In the genomic region with DNA sequence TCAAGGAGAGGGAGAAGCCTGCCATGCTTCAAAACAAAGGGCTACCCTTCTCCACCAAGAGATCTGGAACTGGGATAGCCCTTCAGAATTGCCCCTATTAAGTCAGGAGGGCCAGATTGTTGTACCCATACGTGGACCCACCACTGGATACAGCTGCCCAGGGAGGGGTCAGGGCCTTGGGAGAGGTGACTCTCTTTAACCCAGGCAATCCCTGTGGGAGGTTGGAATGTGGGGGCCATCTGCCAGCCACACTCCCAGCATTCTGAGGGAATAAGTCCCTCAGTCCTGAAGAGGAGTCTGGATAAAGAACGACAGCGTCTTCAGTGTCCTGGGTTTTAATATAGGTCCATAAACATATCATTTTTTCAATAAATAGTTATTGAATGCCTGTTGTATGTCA, we compare ENCODE assay signal across 15 cellular contexts.
DNase-seq lines count a peak whose midpoint lies in the region; ATAC-seq and TF ChIP-seq lines count a peak whose summit lies in the region.
"Had no signal": no experiment of that assay in that cellular context is flagged by ENCODE, and none has a peak within 500 bp of the region (broad histone marks: within the 10 kb centered on the region; RNA-seq: fewer than 3 reads in every experiment).

No MANE protein-coding gene starts in this region.

- no peak overlapping the region for H3K4me3 ChIP-seq in esophagus squamous epithelium
- H3K4me3 ChIP-seq: HAP-1 had no signal

- intact Hi-C loops in esophagus squamous epithelium (cut with DNase I): no loop called here

- H3K4me3 Mint-ChIP-seq in WTC11 (no peak overlapping the region), glutamatergic neuron (ENCODE audit: unreplicated experiment) (no peak overlapping the region), nephron progenitor cell (no peak overlapping the region)
- H3K4me3 Mint-ChIP-seq: CD4-positive, alpha-beta memory T cell; HFFc6 had no signal

- no peaks in the 10 kb centered on the region for H3K36me3 ChIP-seq in esophagus squamous epithelium
- H3K36me3 ChIP-seq: HAP-1 had no signal

- DNase-seq in WTC11 (ENCODE audit: low spot score) (peak; percentile 12), glutamatergic neuron (peak; percentile 39), nephron progenitor cell (no peak), esophagus squamous epithelium (lab: John Stamatoyannopoulos, UW) (no peak), GM19238 (ENCODE audit: insufficient read length, low spot score) (no peak)
- DNase-seq: C1 segment of cervical spinal cord; Calu3; CD4-positive, alpha-beta memory T cell; COR-L47; DMS53; DMS79 treated with DMSO at 0.1 percent for 48 hours; GF-D8; HFFc6 had no signal

- CTCF ChIA-PET in WTC11 (lab: Charles Lee): no interaction called here

- H3K27ac Mint-ChIP-seq in WTC11 (no peak overlapping the region), glutamatergic neuron (ENCODE audit: unreplicated experiment) (peak overlapping the region; percentile 44), nephron progenitor cell (peak overlapping the region; percentile 23)
- H3K27ac Mint-ChIP-seq: CD4-positive, alpha-beta memory T cell; HFFc6 had no signal

- H3K36me3 Mint-ChIP-seq in WTC11 (no peaks in the 10 kb centered on the region), glutamatergic neuron (ENCODE audit: unreplicated experiment) (peaks cover 8% of the 10 kb centered on the region), nephron progenitor cell (ENCODE audit: low read depth) (no peaks in the 10 kb centered on the region)
- H3K36me3 Mint-ChIP-seq: CD4-positive, alpha-beta memory T cell had no signal

- ATAC-seq in WTC11: peak; percentile 57
- ATAC-seq in activated CD4-positive, CD25-positive, alpha-beta regulatory T cell treated with anti-CD3 and anti-CD28 coated beads, Interleukin-2, amount 50 U/mL, for 24 hours: no peak

- H3K9me3 Mint-ChIP-seq in WTC11: peaks cover 6% of the 10 kb centered on the region
- peaks cover 3% of the 10 kb centered on the region for H3K9me3 Mint-ChIP-seq in glutamatergic neuron (ENCODE audit: unreplicated experiment)
- peaks cover 9% of the 10 kb centered on the region for H3K9me3 Mint-ChIP-seq in nephron progenitor cell
- H3K9me3 Mint-ChIP-seq: HFFc6 had no signal

- H3K9me3 ChIP-seq in esophagus squamous epithelium: no peaks in the 10 kb centered on the region
- H3K9me3 ChIP-seq: HAP-1 had no signal

- TF ChIP-seq POLR2A in esophagus squamous epithelium (IDR thresholded peaks at IDR 0.05): no peak

- 44 to 71% methylated on average over 3 of the region's 3 CpGs for WGBS in esophagus squamous epithelium, 2 donors

- TF ChIP-seq CTCF in WTC11 (IDR thresholded peaks at IDR 0.05) (no peak), glutamatergic neuron (IDR thresholded peaks at IDR 0.05; ENCODE audit: partially characterized antibody, unreplicated experiment) (no peak), nephron progenitor cell (IDR thresholded peaks at IDR 0.05) (no peak), esophagus squamous epithelium (IDR thresholded peaks at IDR 0.05) (no peak)

- peaks cover 5% of the 10 kb centered on the region for H3K4me1 Mint-ChIP-seq in WTC11
- peaks cover 25% of the 10 kb centered on the region for H3K4me1 Mint-ChIP-seq in glutamatergic neuron (ENCODE audit: low read depth, unreplicated experiment)
- H3K4me1 Mint-ChIP-seq in nephron progenitor cell: peaks cover 10% of the 10 kb centered on the region
- H3K4me1 Mint-ChIP-seq: CD4-positive, alpha-beta memory T cell had no signal

- POLR2A ChIA-PET in WTC11 (lab: Charles Lee): no interaction called here

- H3K27me3 Mint-ChIP-seq in WTC11 (ENCODE audit: low read depth) (no peaks in the 10 kb centered on the region), glutamatergic neuron (ENCODE audit: unreplicated experiment) (no peaks in the 10 kb centered on the region), nephron progenitor cell (ENCODE audit: low read depth, poor library complexity) (no peaks in the 10 kb centered on the region)
- H3K27me3 Mint-ChIP-seq: CD4-positive, alpha-beta memory T cell had no signal

- no peaks in the 10 kb centered on the region for H3K27me3 ChIP-seq in esophagus squamous epithelium

- H3K27ac ChIP-seq in esophagus squamous epithelium: no peak overlapping the region

- H3K4me1 ChIP-seq in esophagus squamous epithelium: no peaks in the 10 kb centered on the region
- H3K4me1 ChIP-seq: HAP-1 had no signal

TF ChIP-seq in WTC11, 78 proteins besides CTCF, POLR2A, EP300 and RAD21:
- TF ChIP-seq, protein P1, sequence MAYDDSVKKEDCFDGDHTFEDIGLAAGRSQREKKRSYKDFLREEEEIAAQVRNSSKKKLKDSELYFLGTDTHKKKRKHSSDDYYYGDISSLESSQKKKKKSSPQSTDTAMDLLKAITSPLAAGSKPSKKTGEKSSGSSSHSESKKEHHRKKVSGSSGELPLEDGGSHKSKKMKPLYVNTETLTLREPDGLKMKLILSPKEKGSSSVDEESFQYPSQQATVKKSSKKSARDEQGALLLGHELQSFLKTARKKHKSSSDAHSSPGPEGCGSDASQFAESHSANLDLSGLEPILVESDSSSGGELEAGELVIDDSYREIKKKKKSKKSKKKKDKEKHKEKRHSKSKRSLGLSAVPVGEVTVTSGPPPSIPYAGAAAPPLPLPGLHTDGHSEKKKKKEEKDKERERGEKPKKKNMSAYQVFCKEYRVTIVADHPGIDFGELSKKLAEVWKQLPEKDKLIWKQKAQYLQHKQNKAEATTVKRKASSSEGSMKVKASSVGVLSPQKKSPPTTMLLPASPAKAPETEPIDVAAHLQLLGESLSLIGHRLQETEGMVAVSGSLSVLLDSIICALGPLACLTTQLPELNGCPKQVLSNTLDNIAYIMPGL (CRISPR knock-in tag; IDR thresholded peaks at IDR 0.05): no peak
- TF ChIP-seq FOXJ3 (CRISPR knock-in tag; IDR thresholded peaks at IDR 0.05; ENCODE audit: borderline replicate concordance): no peak
- TF ChIP-seq, protein P2, sequence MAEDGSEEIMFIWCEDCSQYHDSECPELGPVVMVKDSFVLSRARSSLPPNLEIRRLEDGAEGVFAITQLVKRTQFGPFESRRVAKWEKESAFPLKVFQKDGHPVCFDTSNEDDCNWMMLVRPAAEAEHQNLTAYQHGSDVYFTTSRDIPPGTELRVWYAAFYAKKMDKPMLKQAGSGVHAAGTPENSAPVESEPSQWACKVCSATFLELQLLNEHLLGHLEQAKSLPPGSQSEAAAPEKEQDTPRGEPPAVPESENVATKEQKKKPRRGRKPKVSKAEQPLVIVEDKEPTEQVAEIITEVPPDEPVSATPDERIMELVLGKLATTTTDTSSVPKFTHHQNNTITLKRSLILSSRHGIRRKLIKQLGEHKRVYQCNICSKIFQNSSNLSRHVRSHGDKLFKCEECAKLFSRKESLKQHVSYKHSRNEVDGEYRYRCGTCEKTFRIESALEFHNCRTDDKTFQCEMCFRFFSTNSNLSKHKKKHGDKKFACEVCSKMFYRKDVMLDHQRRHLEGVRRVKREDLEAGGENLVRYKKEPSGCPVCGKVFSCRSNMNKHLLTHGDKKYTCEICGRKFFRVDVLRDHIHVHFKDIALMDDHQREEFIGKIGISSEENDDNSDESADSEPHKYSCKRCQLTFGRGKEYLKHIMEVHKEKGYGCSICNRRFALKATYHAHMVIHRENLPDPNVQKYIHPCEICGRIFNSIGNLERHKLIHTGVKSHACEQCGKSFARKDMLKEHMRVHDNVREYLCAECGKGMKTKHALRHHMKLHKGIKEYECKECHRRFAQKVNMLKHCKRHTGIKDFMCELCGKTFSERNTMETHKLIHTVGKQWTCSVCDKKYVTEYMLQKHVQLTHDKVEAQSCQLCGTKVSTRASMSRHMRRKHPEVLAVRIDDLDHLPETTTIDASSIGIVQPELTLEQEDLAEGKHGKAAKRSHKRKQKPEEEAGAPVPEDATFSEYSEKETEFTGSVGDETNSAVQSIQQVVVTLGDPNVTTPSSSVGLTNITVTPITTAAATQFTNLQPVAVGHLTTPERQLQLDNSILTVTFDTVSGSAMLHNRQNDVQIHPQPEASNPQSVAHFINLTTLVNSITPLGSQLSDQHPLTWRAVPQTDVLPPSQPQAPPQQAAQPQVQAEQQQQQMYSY (CRISPR knock-in tag; IDR thresholded peaks at IDR 0.05): no peak
- TF ChIP-seq, protein P3, sequence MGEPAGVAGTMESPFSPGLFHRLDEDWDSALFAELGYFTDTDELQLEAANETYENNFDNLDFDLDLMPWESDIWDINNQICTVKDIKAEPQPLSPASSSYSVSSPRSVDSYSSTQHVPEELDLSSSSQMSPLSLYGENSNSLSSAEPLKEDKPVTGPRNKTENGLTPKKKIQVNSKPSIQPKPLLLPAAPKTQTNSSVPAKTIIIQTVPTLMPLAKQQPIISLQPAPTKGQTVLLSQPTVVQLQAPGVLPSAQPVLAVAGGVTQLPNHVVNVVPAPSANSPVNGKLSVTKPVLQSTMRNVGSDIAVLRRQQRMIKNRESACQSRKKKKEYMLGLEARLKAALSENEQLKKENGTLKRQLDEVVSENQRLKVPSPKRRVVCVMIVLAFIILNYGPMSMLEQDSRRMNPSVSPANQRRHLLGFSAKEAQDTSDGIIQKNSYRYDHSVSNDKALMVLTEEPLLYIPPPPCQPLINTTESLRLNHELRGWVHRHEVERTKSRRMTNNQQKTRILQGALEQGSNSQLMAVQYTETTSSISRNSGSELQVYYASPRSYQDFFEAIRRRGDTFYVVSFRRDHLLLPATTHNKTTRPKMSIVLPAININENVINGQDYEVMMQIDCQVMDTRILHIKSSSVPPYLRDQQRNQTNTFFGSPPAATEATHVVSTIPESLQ (CRISPR knock-in tag; IDR thresholded peaks at IDR 0.05): no peak
- TF ChIP-seq ATF1 (CRISPR knock-in tag; IDR thresholded peaks at IDR 0.05): no peak
- TF ChIP-seq HMGA2 (CRISPR knock-in tag; IDR thresholded peaks at IDR 0.05): no peak
- TF ChIP-seq NFATC4 (CRISPR knock-in tag; IDR thresholded peaks at IDR 0.05): no peak

Comparison
In these comparisons a context has a peak if more than half of its experiments do, and no peak if none do; other contexts are left out.
1. DNase-seq: peak in WTC11 (single experiment) and glutamatergic neuron (single experiment); none in nephron progenitor cell (single experiment), esophagus squamous epithelium (single experiment) and GM19238 (single experiment).